In genomic region chr4:71830497-71831178, GRCh38 we compare ENCODE assay signal across 29 cellular contexts. TPM values are rescaled to one million over a fixed set of nuclear protein-coding genes. Genes with fewer than 3 reads are reported as not detected.
DNase-seq lines count a peak whose midpoint lies in the region; ATAC-seq, FAIRE-seq and TF ChIP-seq lines count a peak whose summit lies in the region.
"Had no signal": no experiment of that assay in that cellular context is flagged by ENCODE, and none has a peak within 500 bp of the region (broad histone marks: within the 10 kb centered on the region; RNA-seq: fewer than 3 reads in every experiment).

No MANE protein-coding gene starts in this region.

- H3K27ac ChIP-seq in HUES6 (ENCODE audit: low read depth, low read length) = peak overlapping the region; percentile 84
- H3K27ac ChIP-seq in transverse colon = no peak overlapping the region
- H3K27ac ChIP-seq: 22Rv1, RWPE1, WERI-Rb-1 had no signal

- no peak overlapping the region for H3K9ac ChIP-seq in HUES6 (ENCODE audit: low read length)
- H3K9ac ChIP-seq: SK-N-SH had no signal

- ATAC-seq in stimulated activated naive CD8-positive, alpha-beta T cell treated with anti-CD3 and anti-CD28 coated beads, Interleukin-15, amount 100 ng/mL, for 72 hours = peak; percentile 64
- ATAC-seq in stimulated activated naive CD8-positive, alpha-beta T cell treated with anti-CD3 and anti-CD28 coated beads, Interleukin-15, Interleukin-2, amounts not matched to agents 100 U/mL and 50 U/mL, for 24 hours = no peak
- ATAC-seq in HG02885 (IDR thresholded peaks at IDR 0.05; ENCODE audit: poor library complexity, unreplicated experiment) = peak; percentile 50
- peak; percentile 69 for ATAC-seq in stimulated activated effector memory CD8-positive, alpha-beta T cell treated with anti-CD3 and anti-CD28 coated beads, Interleukin-12 subunit alpha, Interleukin-12 subunit beta, amount 100 ng/mL, for 72 hours

- no peak overlapping the region for H3K4me3 ChIP-seq in HUES6 (ENCODE audit: low read depth, low read length)
- H3K4me3 ChIP-seq in transverse colon = no peak overlapping the region
- H3K4me3 ChIP-seq in MG63 = no peak overlapping the region

- no peak for FAIRE-seq in GM12892 (lab: Jason Lieb, UNC)

- no peak for DNase-seq in stimulated activated naive CD8-positive, alpha-beta T cell treated with anti-CD3 and anti-CD28 coated beads, Interleukin-15, amount 100 ng/mL, for 72 hours
- DNase-seq in stimulated activated naive CD8-positive, alpha-beta T cell treated with anti-CD3 and anti-CD28 coated beads, Interleukin-15, Interleukin-2, amounts not matched to agents 100 U/mL and 50 U/mL, for 24 hours = no peak
- DNase-seq in stimulated activated effector memory CD8-positive, alpha-beta T cell treated with anti-CD3 and anti-CD28 coated beads, Interleukin-12 subunit alpha, Interleukin-12 subunit beta, amount 100 ng/mL, for 72 hours (ENCODE audit: low spot score in 2 of 2) = no peak
- no peak for DNase-seq in transverse colon
- DNase-seq in MG63 = no peak
- DNase-seq in GM12892 (ENCODE audit: insufficient read length) = no peak
- DNase-seq: activated CD8-positive, alpha-beta memory T cell treated with anti-CD3 and anti-CD28 coated beads, Interleukin-2, amount 50 U/mL, for 48 hours; activated naive CD8-positive, alpha-beta T cell treated with anti-CD3 and anti-CD28 coated beads, Interleukin-2, amount 10 ng/mL, durations not matched to agents 7 days and 5 days; AML-193; CD8-positive, alpha-beta memory T cell; cerebellar nuclear complex; GDM1; head of caudate nucleus; HFFc6; naive B cell; NCI-H510A treated with DMSO at 0.1 percent for 48 hours; occipital lobe; SK-N-SH; stimulated activated CD4-positive, alpha-beta T cell treated with anti-CD3 and anti-CD28 coated beads, Interleukin-4, amount 100 ng/mL, for 4 hours; WERI-Rb-1 had no signal

- H3K36me3 ChIP-seq in HUES6 (ENCODE audit: control insufficient read depth, insufficient read depth, low read length) (no peaks in the 10 kb centered on the region), transverse colon (no peaks in the 10 kb centered on the region), MG63 (no peaks in the 10 kb centered on the region)
- H3K36me3 ChIP-seq: WERI-Rb-1 had no signal

- no peak overlapping the region for H3K27ac Mint-ChIP-seq in stimulated activated naive CD8-positive, alpha-beta T cell treated with anti-CD3 and anti-CD28 coated beads, Interleukin-15, amount 100 ng/mL, for 72 hours
- H3K27ac Mint-ChIP-seq in stimulated activated effector memory CD8-positive, alpha-beta T cell treated with anti-CD3 and anti-CD28 coated beads, Interleukin-12 subunit alpha, Interleukin-12 subunit beta, amount 100 ng/mL, for 72 hours = no peak overlapping the region
- H3K27ac Mint-ChIP-seq: activated naive CD8-positive, alpha-beta T cell treated with anti-CD3 and anti-CD28 coated beads, Interleukin-2, amount 10 ng/mL, durations not matched to agents 7 days and 5 days; activated T-helper 2 cell treated with anti-CD3 and anti-CD28 coated beads, Interferon-gamma antibody, Interleukin-2, Interleukin-4, amounts not matched to agents 10 μg/mL and 5 μg/mL and 100 μg/mL, durations not matched to agents 14 hours and 24 hours and 36 hours; CD8-positive, alpha-beta memory T cell; HFFc6; memory B cell; naive B cell; type B pancreatic cell had no signal

- TF ChIP-seq CTCF in transverse colon (IDR thresholded peaks at IDR 0.05) = no peak

- WGBS in transverse colon (ENCODE audit: low coverage in 1 of 2), 2 donors = 57 to 65% methylated on average over 4 of the region's 4 CpGs

- H3K9me3 Mint-ChIP-seq in stimulated activated naive CD8-positive, alpha-beta T cell treated with anti-CD3 and anti-CD28 coated beads, Interleukin-15, amount 100 ng/mL, for 72 hours = peaks cover 0 to 13% of the 10 kb centered on the region in 2 donors
- H3K9me3 Mint-ChIP-seq in stimulated activated effector memory CD8-positive, alpha-beta T cell treated with anti-CD3 and anti-CD28 coated beads, Interleukin-12 subunit alpha, Interleukin-12 subunit beta, amount 100 ng/mL, for 72 hours = peaks cover 5% of the 10 kb centered on the region
- H3K9me3 Mint-ChIP-seq: activated T-helper 2 cell treated with anti-CD3 and anti-CD28 coated beads, Interferon-gamma antibody, Interleukin-2, Interleukin-4, amounts not matched to agents 10 μg/mL and 5 μg/mL and 100 μg/mL, durations not matched to agents 14 hours and 24 hours and 36 hours; HFFc6 had no signal

- intact Hi-C loops in transverse colon (cut with DNase I; ENCODE audit: low total_unique reads) = no loop called here

- H3K4me1 ChIP-seq in HUES6 (ENCODE audit: control insufficient read depth, insufficient read depth, low read length) = peaks cover 41% of the 10 kb centered on the region
- H3K4me1 ChIP-seq in transverse colon = peaks cover 0 to 16% (median 5%) of the 10 kb centered on the region in 4 donors

- no peaks in the 10 kb centered on the region for H3K36me3 Mint-ChIP-seq in stimulated activated effector memory CD8-positive, alpha-beta T cell treated with anti-CD3 and anti-CD28 coated beads, Interleukin-12 subunit alpha, Interleukin-12 subunit beta, amount 100 ng/mL, for 72 hours
- H3K36me3 Mint-ChIP-seq: activated naive CD8-positive, alpha-beta T cell treated with anti-CD3 and anti-CD28 coated beads, Interleukin-2, amount 10 ng/mL, durations not matched to agents 7 days and 5 days; CD8-positive, alpha-beta memory T cell; memory B cell; naive B cell; type B pancreatic cell had no signal

- in situ Hi-C loops in transverse colon (cut with MboI; ENCODE audit: low pct_ligation_motif_present in 1 of 4, low pct_unique_long_range_greater_than_20kb in 1 of 4, low sequenced_read_pairs in 3 of 4) = no loop called here

- no peak overlapping the region for H3K4me3 Mint-ChIP-seq in stimulated activated naive CD8-positive, alpha-beta T cell treated with anti-CD3 and anti-CD28 coated beads, Interleukin-15, amount 100 ng/mL, for 72 hours
- no peak overlapping the region for H3K4me3 Mint-ChIP-seq in stimulated activated effector memory CD8-positive, alpha-beta T cell treated with anti-CD3 and anti-CD28 coated beads, Interleukin-12 subunit alpha, Interleukin-12 subunit beta, amount 100 ng/mL, for 72 hours
- H3K4me3 Mint-ChIP-seq: activated naive CD8-positive, alpha-beta T cell treated with anti-CD3 and anti-CD28 coated beads, Interleukin-2, amount 10 ng/mL, durations not matched to agents 7 days and 5 days; CD8-positive, alpha-beta memory T cell; HFFc6; memory B cell; naive B cell; type B pancreatic cell had no signal

- no peak for TF ChIP-seq POLR2A in transverse colon (IDR thresholded peaks at IDR 0.05)
- TF ChIP-seq POLR2A in GM12892 (IDR thresholded peaks at IDR 0.05; ENCODE audit: low read depth, low read length) = no peak

- H3K9me3 ChIP-seq in HUES6 (ENCODE audit: control insufficient read depth, insufficient read depth, low read depth, low read length) (no peaks in the 10 kb centered on the region), transverse colon (no peaks in the 10 kb centered on the region), MG63 (no peaks in the 10 kb centered on the region)
- H3K9me3 ChIP-seq: SK-N-SH had no signal

- no peak for TF ChIP-seq EP300 in transverse colon (IDR thresholded peaks at IDR 0.05; ENCODE audit: low read depth)

- H3K4me1 Mint-ChIP-seq in stimulated activated naive CD8-positive, alpha-beta T cell treated with anti-CD3 and anti-CD28 coated beads, Interleukin-15, amount 100 ng/mL, for 72 hours = no peaks in the 10 kb centered on the region
- H3K4me1 Mint-ChIP-seq in stimulated activated effector memory CD8-positive, alpha-beta T cell treated with anti-CD3 and anti-CD28 coated beads, Interleukin-12 subunit alpha, Interleukin-12 subunit beta, amount 100 ng/mL, for 72 hours = no peaks in the 10 kb centered on the region
- H3K4me1 Mint-ChIP-seq: CD8-positive, alpha-beta memory T cell; memory B cell; naive B cell had no signal

- no peaks in the 10 kb centered on the region for H3K27me3 Mint-ChIP-seq in stimulated activated naive CD8-positive, alpha-beta T cell treated with anti-CD3 and anti-CD28 coated beads, Interleukin-15, amount 100 ng/mL, for 72 hours
- H3K27me3 Mint-ChIP-seq: activated naive CD8-positive, alpha-beta T cell treated with anti-CD3 and anti-CD28 coated beads, Interleukin-2, amount 10 ng/mL, durations not matched to agents 7 days and 5 days; CD8-positive, alpha-beta memory T cell; naive B cell; type B pancreatic cell had no signal

- H3K27me3 ChIP-seq in HUES6 (ENCODE audit: control insufficient read depth, insufficient read depth, low read length) (no peaks in the 10 kb centered on the region), transverse colon (no peaks in the 10 kb centered on the region), MG63 (no peaks in the 10 kb centered on the region)

RNA-seq across cellular contexts. Expression of gene GC, which starts 46.8 kb away (rescaled TPM):
- total RNA-seq in transverse colon = not detected
- total RNA-seq in MG63 (2014; rRNA removed; shearing (Covaris generic); ENCODE audit: low replicate concordance) = not detected in 2 replicates
- polyA plus RNA-seq in GM12892 (2012; ENCODE audit: missing spikeins) = not detected
- total RNA-seq: activated naive CD8-positive, alpha-beta T cell treated with anti-CD3 and anti-CD28 coated beads, Interleukin-2, amount 10 ng/mL, durations not matched to agents 7 days and 5 days; activated T-helper 2 cell treated with anti-CD3 and anti-CD28 coated beads, Interferon-gamma antibody, Interleukin-2, Interleukin-4, amounts not matched to agents 10 μg/mL and 5 μg/mL and 100 μg/mL, durations not matched to agents 14 hours and 24 hours and 36 hours; CD8-positive, alpha-beta memory T cell; HFFc6; renal cortical epithelial cell; T-helper 2 cell treated with Interferon-gamma antibody and Interleukin-4, amounts not matched to agents 100 ng/mL and 5 ng/mL, for 36 hours had no signal
- polyA plus RNA-seq: CD8-positive, alpha-beta memory T cell; SK-N-SH had no signal
